ENCODE assay signal across 25 cellular contexts in the genomic region with DNA sequence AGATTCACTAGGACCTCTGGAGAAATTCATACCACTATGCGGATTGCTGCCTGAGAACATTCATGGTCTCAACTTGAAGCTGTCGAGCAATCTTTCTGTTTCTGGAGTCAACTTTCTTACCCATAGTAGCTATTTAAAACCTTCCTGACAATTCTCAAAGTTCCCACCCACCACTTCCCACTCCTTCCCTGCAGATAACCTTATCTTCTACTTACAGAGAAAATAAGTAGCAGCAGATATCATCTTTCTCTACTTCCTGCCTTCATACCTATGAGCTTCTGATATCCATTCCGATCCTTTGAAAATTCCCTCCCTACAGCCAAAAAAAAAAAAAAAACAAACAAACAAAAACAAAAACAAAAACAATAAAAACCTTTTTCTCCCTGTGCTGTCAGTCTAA.
"Had no signal": no experiment of that assay in that cellular context is flagged by ENCODE, and none has a peak within 500 bp of the region (broad histone marks: within the 10 kb centered on the region; RNA-seq: fewer than 3 reads in every experiment).

No MANE protein-coding gene starts in this region.

- H2AFZ ChIP-seq: hepatocyte had no signal

- H3K27ac ChIP-seq: adrenal gland, body of pancreas, gastroesophageal sphincter, hepatocyte, skin epidermis, stomach, thyroid gland had no signal

- H3K4me3 Mint-ChIP-seq: activated CD4-positive, alpha-beta memory T cell treated with anti-CD3 and anti-CD28 coated beads, Interleukin-2, amount 10 ng/mL, durations not matched to agents 7 days and 5 days; activated naive CD8-positive, alpha-beta T cell treated with anti-CD3 and anti-CD28 coated beads for 36 hours; activated T-helper 1 cell treated with anti-CD3 and anti-CD28 coated beads, Interleukin-12 subunit alpha, Interleukin-12 subunit beta, Interleukin-2, Interleukin-4 antibody, amounts not matched to agents 30 ng/mL and 10 ng/mL and 1 ng/mL, durations not matched to agents 14 hours and 24 hours and 36 hours; nephron; stimulated activated effector memory CD8-positive, alpha-beta T cell treated with anti-CD3 and anti-CD28 coated beads, Interleukin-12 subunit alpha, Interleukin-12 subunit beta, amount 100 ng/mL, for 72 hours; T-helper 17 cell had no signal

- H3K4me1 Mint-ChIP-seq: nephron, T-helper 17 cell had no signal

- H3K4me3 ChIP-seq: adrenal gland, body of pancreas, dorsolateral prefrontal cortex, gastroesophageal sphincter, hepatocyte, skin epidermis, stomach, thyroid gland had no signal

- ATAC-seq: body of pancreas, gastroesophageal sphincter, left cardiac atrium, left ventricle myocardium superior, sciatic nerve, SK-N-SH treated with all-trans-retinoic acid at 6 μM for 48 hours, T-helper 17 cell had no signal

- H3K27me3 ChIP-seq: adrenal gland, body of pancreas, dorsolateral prefrontal cortex, gastroesophageal sphincter, hepatocyte, stomach, thyroid gland had no signal

- H3K27ac Mint-ChIP-seq: activated CD4-positive, alpha-beta memory T cell treated with anti-CD3 and anti-CD28 coated beads, Interleukin-2, amount 10 ng/mL, durations not matched to agents 7 days and 5 days; activated naive CD8-positive, alpha-beta T cell treated with anti-CD3 and anti-CD28 coated beads for 36 hours; nephron; stimulated activated effector memory CD8-positive, alpha-beta T cell treated with anti-CD3 and anti-CD28 coated beads, Interleukin-12 subunit alpha, Interleukin-12 subunit beta, amount 100 ng/mL, for 72 hours; T-helper 17 cell had no signal

- H3K79me2 ChIP-seq: hepatocyte had no signal

- H3K9me3 Mint-ChIP-seq: activated CD4-positive, alpha-beta memory T cell treated with anti-CD3 and anti-CD28 coated beads, Interleukin-2, amount 10 ng/mL, durations not matched to agents 7 days and 5 days; activated naive CD8-positive, alpha-beta T cell treated with anti-CD3 and anti-CD28 coated beads for 36 hours; activated T-helper 1 cell treated with anti-CD3 and anti-CD28 coated beads, Interleukin-12 subunit alpha, Interleukin-12 subunit beta, Interleukin-2, Interleukin-4 antibody, amounts not matched to agents 30 ng/mL and 10 ng/mL and 1 ng/mL, durations not matched to agents 14 hours and 24 hours and 36 hours had no signal

- H3K4me1 ChIP-seq: adrenal gland, body of pancreas, gastroesophageal sphincter, stomach had no signal

- H3K36me3 Mint-ChIP-seq: activated naive CD8-positive, alpha-beta T cell treated with anti-CD3 and anti-CD28 coated beads for 36 hours; stimulated activated effector memory CD8-positive, alpha-beta T cell treated with anti-CD3 and anti-CD28 coated beads, Interleukin-12 subunit alpha, Interleukin-12 subunit beta, amount 100 ng/mL, for 72 hours had no signal

- H3K9me3 ChIP-seq: adrenal gland, body of pancreas, gastroesophageal sphincter, stomach, thyroid gland had no signal

- H3K36me3 ChIP-seq: adrenal gland, gastroesophageal sphincter, stomach, thyroid gland had no signal

- DNase-seq: activated CD4-positive, alpha-beta memory T cell treated with anti-CD3 and anti-CD28 coated beads, Interleukin-2, amount 10 ng/mL, durations not matched to agents 7 days and 5 days; activated CD4-positive, alpha-beta T cell treated with anti-CD3 and anti-CD28 coated beads for 4 hours; activated CD4-positive, CD25-positive, alpha-beta regulatory T cell; activated gamma-delta T cell treated with Interleukin-2 at 50 U/mL for 16 hours; activated naive CD8-positive, alpha-beta T cell treated with anti-CD3 and anti-CD28 coated beads for 36 hours; adrenal gland; aorta; body of pancreas; dorsolateral prefrontal cortex; effector memory CD4-positive, alpha-beta T cell; left cardiac atrium; left ventricle myocardium superior; stimulated activated CD4-positive, alpha-beta T cell treated with anti-CD3 and anti-CD28 coated beads, Interleukin-4, amount 100 ng/mL, for 24 hours; stomach; T-helper 17 cell; T1000; thyroid gland had no signal

- H3K4me2 ChIP-seq: hepatocyte had no signal
